Comparison of ENCODE assay signal across 23 cellular contexts in the genomic region with DNA sequence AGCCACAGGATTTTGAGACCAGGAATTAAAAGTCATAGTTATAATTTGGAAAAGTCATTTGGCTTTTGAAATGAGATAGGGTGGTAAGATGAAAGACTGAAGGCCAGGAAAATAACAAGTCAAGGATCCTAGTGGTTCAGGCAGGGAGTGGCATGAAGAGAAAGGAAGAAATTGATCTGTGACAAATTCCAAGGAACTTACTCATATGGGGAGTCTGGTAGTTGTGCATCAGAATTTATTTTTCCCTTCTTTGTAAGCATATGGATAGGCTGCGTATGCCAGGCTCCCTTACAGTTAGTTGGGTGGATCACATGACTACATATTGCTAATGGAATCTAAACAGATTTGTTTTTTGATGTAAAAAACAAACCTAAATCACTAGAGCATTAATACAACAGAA. TPM values are rescaled to one million over a fixed set of nuclear protein-coding genes. Genes with fewer than 3 reads are reported as not detected.
DNase-seq lines count a peak whose midpoint lies in the region; ATAC-seq, FAIRE-seq and TF ChIP-seq lines count a peak whose summit lies in the region.
"Had no signal": no experiment of that assay in that cellular context is flagged by ENCODE, and none has a peak within 500 bp of the region (broad histone marks: within the 10 kb centered on the region; RNA-seq: fewer than 3 reads in every experiment).

No MANE protein-coding gene starts in this region.

- H3K27ac ChIP-seq in PC-3 (ENCODE audit: low read length) (no peak overlapping the region), endodermal cell (ENCODE audit: low read depth, low read length) (no peak overlapping the region), mesodermal cell (ENCODE audit: low read depth, low read length, severe bottlenecking) (peak overlapping the region; percentile 13)
- H3K27ac ChIP-seq: A549, C4-2B, GM23248 had no signal

- H3K4me3 Mint-ChIP-seq in endodermal cell = no peak overlapping the region
- H3K4me3 Mint-ChIP-seq in activated CD8-positive, alpha-beta T cell treated with anti-CD3 and anti-CD28 coated beads, Interleukin-2, amount 10 ng/mL, durations not matched to agents 7 days and 5 days = no peak overlapping the region
- H3K4me3 Mint-ChIP-seq: IgD-negative memory B cell had no signal

- WGBS in endodermal cell (ENCODE audit: insufficient coverage in 1 of 2, insufficient read length in 1 of 2), 2 experiments = 100% methylated on average over 1 of the region's 1 CpG; no CpG with 5 or more reads in 1 of the 2 experiments
- no CpG with 5 or more reads among the region's 1 CpG for WGBS in mesodermal cell (ENCODE audit: insufficient coverage in 2 of 2), 2 experiments

- BruUV-seq in PC-3 (replicated peaks; lab: Mats Ljungman, UMichigan) = no TSS peak

- H3K4me1 ChIP-seq in PC-3 (ENCODE audit: insufficient read depth, low read length) (peaks cover 11% of the 10 kb centered on the region), endodermal cell (ENCODE audit: control insufficient read depth, insufficient read depth, low read length) (peaks cover 7% of the 10 kb centered on the region), mesodermal cell (ENCODE audit: control insufficient read depth, insufficient read depth, low read length, poor library complexity, severe bottlenecking) (peaks cover 14% of the 10 kb centered on the region)
- H3K4me1 ChIP-seq: A549 had no signal

- no peak for TF ChIP-seq CTCF in PC-3 (conservative IDR thresholded peaks at IDR 0.05; ENCODE audit: low read depth, low read length)
- TF ChIP-seq CTCF in endodermal cell (conservative IDR thresholded peaks at IDR 0.05) = peak; percentile 37

- no peaks in the 10 kb centered on the region for H3K27me3 ChIP-seq in PC-3 (ENCODE audit: low read length)
- peaks cover 57% of the 10 kb centered on the region for H3K27me3 ChIP-seq in endodermal cell (ENCODE audit: control insufficient read depth, insufficient read depth, low read length, poor library complexity, severe bottlenecking)
- H3K27me3 ChIP-seq: BE2C had no signal

- H3K79me2 ChIP-seq in PC-3 (ENCODE audit: low read length) = no peaks in the 10 kb centered on the region

- H3F3A ChIP-seq in PC-3 (ENCODE audit: low read length, unreplicated experiment) = no peaks in the 10 kb centered on the region

- intact Hi-C loops in PC-3 (cut with micrococcal nuclease) = no loop called here

- H3K9me3 ChIP-seq in PC-3 (ENCODE audit: low read length) (no peaks in the 10 kb centered on the region), endodermal cell (ENCODE audit: control insufficient read depth, low read length) (no peaks in the 10 kb centered on the region), mesodermal cell (ENCODE audit: control insufficient read depth, low read length) (no peaks in the 10 kb centered on the region)
- H3K9me3 ChIP-seq: A549 had no signal

- FAIRE-seq in urothelium cell line (lab: Jason Lieb, UNC) = no peak
- FAIRE-seq in RCC 7860 (lab: Jason Lieb, UNC) = no peak
- FAIRE-seq: A549, D721Med, G401.6, GM12891, GM19239, H54 had no signal

- H3K9ac ChIP-seq in PC-3 (ENCODE audit: low read length) (no peak overlapping the region), endodermal cell (ENCODE audit: extremely low read depth, low read length, poor library complexity, severe bottlenecking) (no peak overlapping the region)
- H3K9ac ChIP-seq: GM23248 had no signal

- POLR2A ChIA-PET in PC-3 (lab: Charles Lee; ENCODE audit: unreplicated experiment) = no interaction called here
- POLR2A ChIA-PET in activated CD8-positive, alpha-beta T cell treated with anti-CD3 and anti-CD28 coated beads, Interleukin-2, amount 10 ng/mL, durations not matched to agents 7 days and 5 days (lab: Charles Lee) = no interaction called here

- H3K27me3 Mint-ChIP-seq in endodermal cell (ENCODE audit: insufficient read depth) = peaks cover 66% of the 10 kb centered on the region
- peaks cover 12% of the 10 kb centered on the region for H3K27me3 Mint-ChIP-seq in activated CD8-positive, alpha-beta T cell treated with anti-CD3 and anti-CD28 coated beads, Interleukin-2, amount 10 ng/mL, durations not matched to agents 7 days and 5 days (ENCODE audit: low read depth)

- CTCF ChIA-PET in PC-3 (lab: Charles Lee) = no interaction called here
- CTCF ChIA-PET in activated CD8-positive, alpha-beta T cell treated with anti-CD3 and anti-CD28 coated beads, Interleukin-2, amount 10 ng/mL, durations not matched to agents 7 days and 5 days (lab: Charles Lee) = no interaction called here

- ATAC-seq in PC-3 (peak; percentile 95), GM19452 (IDR thresholded peaks at IDR 0.05; ENCODE audit: unreplicated experiment) (no peak), GM18907 (IDR thresholded peaks at IDR 0.05; ENCODE audit: unreplicated experiment) (no peak)
- no peak for ATAC-seq in activated CD8-positive, alpha-beta T cell treated with anti-CD3 and anti-CD28 coated beads, Interleukin-2, amount 10 ng/mL, durations not matched to agents 7 days and 5 days
- ATAC-seq: A549 had no signal

- peaks cover 18% of the 10 kb centered on the region for H3K4me1 Mint-ChIP-seq in endodermal cell
- no peaks in the 10 kb centered on the region for H3K4me1 Mint-ChIP-seq in activated CD8-positive, alpha-beta T cell treated with anti-CD3 and anti-CD28 coated beads, Interleukin-2, amount 10 ng/mL, durations not matched to agents 7 days and 5 days (ENCODE audit: low read depth)
- H3K4me1 Mint-ChIP-seq: CD4-positive, alpha-beta memory T cell; IgD-negative memory B cell had no signal

- peak overlapping the region; percentile 28; the same call in 1 of the 2 replicates for H3K4me2 ChIP-seq in PC-3 (ENCODE audit: low read length)
- H3K4me2 ChIP-seq: A549 had no signal

- H3K4me3 ChIP-seq in PC-3 (ENCODE audit: low read length) (no peak overlapping the region), endodermal cell (ENCODE audit: low read length) (no peak overlapping the region), mesodermal cell (ENCODE audit: extremely low read depth, insufficient read depth, low read length, poor library complexity, severe bottlenecking) (no peak overlapping the region)
- H3K4me3 ChIP-seq: A549, GM23248 had no signal

- DNase-seq in PC-3 (peak; percentile 53), endodermal cell (no peak), urothelium cell line (ENCODE audit: low spot score) (peak; percentile 25), RCC 7860 (ENCODE audit: low spot score) (no peak)
- no peak for DNase-seq in activated CD8-positive, alpha-beta T cell treated with anti-CD3 and anti-CD28 coated beads, Interleukin-2, amount 10 ng/mL, durations not matched to agents 7 days and 5 days
- DNase-seq: BE2C; CD4-positive, alpha-beta memory T cell; DMS153; DMS79 treated with DMSO at 0.1 percent for 48 hours; EL; GM23248 had no signal

- H3K9me2 ChIP-seq in PC-3 (replicated peaks; ENCODE audit: low read length) = no peaks in the 10 kb centered on the region

- no peaks in the 10 kb centered on the region for H3K36me3 Mint-ChIP-seq in endodermal cell (ENCODE audit: low read depth)
- H3K36me3 Mint-ChIP-seq in activated CD8-positive, alpha-beta T cell treated with anti-CD3 and anti-CD28 coated beads, Interleukin-2, amount 10 ng/mL, durations not matched to agents 7 days and 5 days (ENCODE audit: low read depth) = no peaks in the 10 kb centered on the region
- H3K36me3 Mint-ChIP-seq: CD4-positive, alpha-beta memory T cell; IgD-negative memory B cell had no signal

- no peak overlapping the region for H2AFZ ChIP-seq in PC-3 (ENCODE audit: low read length)
- H2AFZ ChIP-seq: GM23248 had no signal

- H3K36me3 ChIP-seq in PC-3 (ENCODE audit: low read depth, low read length) = no peaks in the 10 kb centered on the region
- no peaks in the 10 kb centered on the region for H3K36me3 ChIP-seq in endodermal cell (ENCODE audit: control insufficient read depth, insufficient read depth, low read length)
- no peaks in the 10 kb centered on the region for H3K36me3 ChIP-seq in mesodermal cell (ENCODE audit: control insufficient read depth, insufficient read depth, low read length)
- H3K36me3 ChIP-seq: BE2C had no signal

- H3K9me3 Mint-ChIP-seq in endodermal cell = no peaks in the 10 kb centered on the region
- H3K9me3 Mint-ChIP-seq in activated CD8-positive, alpha-beta T cell treated with anti-CD3 and anti-CD28 coated beads, Interleukin-2, amount 10 ng/mL, durations not matched to agents 7 days and 5 days (ENCODE audit: insufficient read depth) = no peaks in the 10 kb centered on the region

- H3K27ac Mint-ChIP-seq in endodermal cell = no peak overlapping the region
- no peak overlapping the region for H3K27ac Mint-ChIP-seq in activated CD8-positive, alpha-beta T cell treated with anti-CD3 and anti-CD28 coated beads, Interleukin-2, amount 10 ng/mL, durations not matched to agents 7 days and 5 days
- H3K27ac Mint-ChIP-seq: CD4-positive, alpha-beta memory T cell; IgD-negative memory B cell had no signal

- H4K20me1 ChIP-seq in PC-3 (ENCODE audit: low read length) = no peaks in the 10 kb centered on the region

RNA-seq across cellular contexts. Expression of a gene that starts 21.0 kb away (rescaled TPM):
- total RNA-seq in PC-3 (2014; rRNA removed) = 1.4 and 1.5 TPM in 2 replicates
- total RNA-seq in endodermal cell = 1 to 10 TPM; 5.8 to 6.1 TPM
- 3.1 TPM for polyA plus RNA-seq in endodermal cell (2013, experiment 1 of 2)
- polyA plus RNA-seq in endodermal cell (2013, experiment 2 of 2) = 4.1 TPM
- 32.5 TPM for polyA plus RNA-seq in mesodermal cell (2013, experiment 1 of 2)
- polyA plus RNA-seq in mesodermal cell (2013, experiment 2 of 2) = 25.2 TPM
- total RNA-seq in activated CD8-positive, alpha-beta T cell treated with anti-CD3 and anti-CD28 coated beads, Interleukin-2, amount 10 ng/mL, durations not matched to agents 7 days and 5 days = not detected
- total RNA-seq: CD4-positive, alpha-beta memory T cell; GM23248 had no signal
- polyA plus RNA-seq: A549; AG04450; CD4-positive, alpha-beta memory T cell; GM23248; IgD-negative memory B cell had no signal

Comparison
In these comparisons a context has a peak if more than half of its experiments do, and no peak if none do; other contexts are left out.
1. DNase-seq: peak in PC-3 (single experiment) and urothelium cell line (single experiment); none in endodermal cell (single experiment), RCC 7860 (single experiment) and activated CD8-positive, alpha-beta T cell treated with anti-CD3 and anti-CD28 coated beads, Interleukin-2, amount 10 ng/mL, durations not matched to agents 7 days and 5 days (single experiment).